Comparison of ENCODE assay signal across 8 cellular contexts in the genomic region with DNA sequence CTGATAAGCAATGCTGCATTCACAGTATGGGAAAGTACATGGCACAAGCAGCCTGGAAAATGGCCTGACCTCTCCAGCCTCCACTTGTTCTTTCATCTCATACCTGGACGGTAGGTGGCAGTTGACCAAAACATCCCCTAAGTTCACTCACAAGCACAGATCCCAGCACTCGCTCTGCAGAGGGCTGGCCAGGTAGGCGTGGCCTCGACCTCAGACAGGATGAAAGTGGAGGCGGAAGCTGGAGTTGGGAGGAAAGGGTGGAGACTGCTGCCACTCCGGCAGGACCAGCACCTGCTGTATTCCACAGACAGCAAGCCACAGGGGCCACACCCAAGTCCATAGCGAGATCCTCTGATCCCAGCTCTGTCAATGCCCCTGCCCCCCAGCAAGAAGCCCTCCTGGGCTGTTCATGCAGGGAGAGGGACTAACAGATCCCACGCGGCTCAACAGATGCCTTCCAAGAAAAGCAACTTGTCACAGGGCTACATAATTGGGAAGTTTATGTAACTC. TPM values are rescaled to one million over a fixed set of nuclear protein-coding genes. Genes with fewer than 3 reads are reported as not detected.
DNase-seq lines count a peak whose midpoint lies in the region; ATAC-seq, FAIRE-seq and TF ChIP-seq lines count a peak whose summit lies in the region.

No MANE protein-coding gene starts in this region.

- H3K9ac ChIP-seq in endothelial cell of umbilical vein (replicated peaks; ENCODE audit: extremely low read depth, insufficient read depth, low read length), result peak overlapping the region; percentile 4

- TF ChIP-seq CTCF in GM06990 (IDR thresholded peaks at IDR 0.05; ENCODE audit: insufficient read depth, low read length, poor library complexity, severe bottlenecking), result peak; percentile 67
- TF ChIP-seq CTCF in Peyer's patch (IDR thresholded peaks at IDR 0.05), result peak in 3 of 6 experiments; percentile 77 to 82 (median 81)
- peak; percentile 29 to 37 for TF ChIP-seq CTCF in endothelial cell of umbilical vein (IDR thresholded peaks at IDR 0.05; ENCODE audit: extremely low read depth in 1 of 2, insufficient read depth in 1 of 2, low read depth in 1 of 2, low read length in 2 of 2)
- TF ChIP-seq CTCF in mucosa of descending colon (IDR thresholded peaks at IDR 0.05), result peak; percentile 44

- dilution Hi-C loops in endothelial cell of umbilical vein (cut with MboI; ENCODE audit: extremely low pct_ligation_motif_present, low sequenced_read_pairs), result no loop called here

- no peaks in the 10 kb centered on the region for H3K9me1 ChIP-seq in endothelial cell of umbilical vein (replicated peaks; ENCODE audit: control insufficient read depth, extremely low read depth, insufficient read depth, low read length)

- BruUV-seq in endothelial cell of umbilical vein (replicated peaks; lab: Mats Ljungman, UMichigan), result no TSS peak

- peaks cover 29% of the 10 kb centered on the region for H3K79me2 ChIP-seq in endothelial cell of umbilical vein (ENCODE audit: control insufficient read depth, insufficient read depth, low read length)

- H3K4me2 ChIP-seq in endothelial cell of umbilical vein (ENCODE audit: insufficient read depth, low read length), result peak overlapping the region; percentile 63

- intact Hi-C loops in endothelial cell of umbilical vein (cut with micrococcal nuclease), result no loop called here
- intact Hi-C loops in mucosa of descending colon (cut with DNase I, micrococcal nuclease), result no loop called here

- no peaks in the 10 kb centered on the region for H4K20me1 ChIP-seq in endothelial cell of umbilical vein (replicated peaks; ENCODE audit: control insufficient read depth, extremely low read depth, insufficient read depth, low read length)

- H3K27ac ChIP-seq in Peyer's patch (peak overlapping the region; percentile 16 to 75 (median 54)), endothelial cell of umbilical vein (ENCODE audit: insufficient read depth, low read depth, low read length) (peak overlapping the region; percentile 60)

- DNase-seq in GM06990 (ENCODE audit: extremely low read depth, insufficient read length) (peak; percentile 28), HuH-7 (ENCODE audit: low spot score) (peak; percentile 99), Peyer's patch (peak; percentile 45 to 94 (median 94)), endothelial cell of umbilical vein (ENCODE audit: low read depth, low spot score) (peak; percentile 77), mucosa of descending colon (peak; percentile 93 to 95 (median 94))

- no peaks in the 10 kb centered on the region for H3K36me3 ChIP-seq in GM06990 (ENCODE audit: control insufficient read depth, insufficient read depth, low read length)
- peaks cover 0 to 14% (median 0%) of the 10 kb centered on the region in 3 donors for H3K36me3 ChIP-seq in Peyer's patch
- peaks cover 0 to 3% of the 10 kb centered on the region in 2 experiments for H3K36me3 ChIP-seq in endothelial cell of umbilical vein (ENCODE audit: control insufficient read depth in 2 of 2, extremely low read depth in 1 of 2, insufficient read depth in 2 of 2, low read length in 2 of 2)
- H3K36me3 ChIP-seq in mucosa of descending colon (ENCODE audit: low read depth), result peaks cover 4% of the 10 kb centered on the region

- H3K4me1 ChIP-seq in Peyer's patch (peaks cover 13 to 72% (median 19%) of the 10 kb centered on the region in 4 donors), endothelial cell of umbilical vein (ENCODE audit: control insufficient read depth, extremely low read depth, insufficient read depth, low read length) (peaks cover 65% of the 10 kb centered on the region), mucosa of descending colon (ENCODE audit: low read depth) (peaks cover 42% of the 10 kb centered on the region)

- TF ChIP-seq POLR2A in Peyer's patch (IDR thresholded peaks at IDR 0.05) (no peak), endothelial cell of umbilical vein (IDR thresholded peaks at IDR 0.05; ENCODE audit: low read depth, low read length) (no peak)

- ATAC-seq in mucosa of descending colon (peak; percentile 94), HG03108 (IDR thresholded peaks at IDR 0.05; ENCODE audit: unreplicated experiment) (no peak), HG02759 (IDR thresholded peaks at IDR 0.05; ENCODE audit: unreplicated experiment) (no peak), HG03139 (IDR thresholded peaks at IDR 0.05; ENCODE audit: unreplicated experiment) (no peak)

- H2AFZ ChIP-seq in endothelial cell of umbilical vein (ENCODE audit: low read depth, low read length), result peak overlapping the region; percentile 39

- H3K27me3 ChIP-seq in GM06990 (replicated peaks; ENCODE audit: control insufficient read depth, insufficient read depth, low read length) (no peaks in the 10 kb centered on the region; the same call in 1 of the 2 replicates), Peyer's patch (no peaks in the 10 kb centered on the region), endothelial cell of umbilical vein (ENCODE audit: control insufficient read depth in 2 of 2, insufficient read depth in 2 of 2, low read length in 2 of 2) (no peaks in the 10 kb centered on the region)

- FAIRE-seq in endothelial cell of umbilical vein (lab: Jason Lieb, UNC), result peak; percentile 90

- POLR2A ChIA-PET in endothelial cell of umbilical vein (lab: Charles Lee), result no interaction called here

- CTCF ChIA-PET in endothelial cell of umbilical vein (lab: Charles Lee), result interaction anchor here (1.0 to 2.1 kb wide), 3 partner anchors 26 to 109 kb away, joined by 4 to 10 read pairs (median 6); no protein-coding TSS in a partner anchor

- H3K4me3 ChIP-seq in GM06990 (replicated peaks; ENCODE audit: low read depth, low read length) (no peak overlapping the region), Peyer's patch (peak overlapping the region in 1 of 4 donors; percentile 20), endothelial cell of umbilical vein (replicated peaks in 1 of 3; ENCODE audit: insufficient read depth in 1 of 3, low read depth in 1 of 3, low read length in 3 of 3) (peak overlapping the region in 1 of 3 experiments; percentile 18), mucosa of descending colon (no peak overlapping the region)

- H3K9me3 ChIP-seq in Peyer's patch (no peaks in the 10 kb centered on the region), endothelial cell of umbilical vein (replicated peaks; ENCODE audit: control insufficient read depth, insufficient read depth, low read length) (no peaks in the 10 kb centered on the region), mucosa of descending colon (no peaks in the 10 kb centered on the region)

TF ChIP-seq in endothelial cell of umbilical vein, 7 proteins besides CTCF, POLR2A, EP300 and RAD21:
- TF ChIP-seq FOS (IDR thresholded peaks at IDR 0.05; ENCODE audit: borderline replicate concordance, insufficient read depth, low read length) (no peak), POLR2AphosphoS5 (IDR thresholded peaks at IDR 0.05; ENCODE audit: insufficient read depth, low read depth, low read length) (no peak), MYC (IDR thresholded peaks at IDR 0.05; ENCODE audit: low read depth, low read length) (no peak), JUN (IDR thresholded peaks at IDR 0.05; ENCODE audit: borderline replicate concordance, insufficient read depth, insufficient read length, low read depth) (no peak), EZH2 (IDR thresholded peaks at IDR 0.05; ENCODE audit: borderline replicate concordance, low read depth, low read length, severe bottlenecking) (no peak), GATA2 (IDR thresholded peaks at IDR 0.05; ENCODE audit: insufficient read depth, insufficient read length, low read depth, low read length) (no peak)
- TF ChIP-seq, protein P1, sequence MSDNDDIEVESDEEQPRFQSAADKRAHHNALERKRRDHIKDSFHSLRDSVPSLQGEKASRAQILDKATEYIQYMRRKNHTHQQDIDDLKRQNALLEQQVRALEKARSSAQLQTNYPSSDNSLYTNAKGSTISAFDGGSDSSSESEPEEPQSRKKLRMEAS (IDR thresholded peaks at IDR 0.05; ENCODE audit: insufficient read depth, insufficient read length), result no peak

RNA-seq across cellular contexts. Expression of a gene that starts 31.3 kb away (rescaled TPM):
- total RNA-seq in Peyer's patch, result 10 to 100 TPM; 28.1 to 68.9 (median 55.9) TPM
- total RNA-seq in endothelial cell of umbilical vein, result 30.9 and 34.0 TPM in 2 replicates
- polyA plus RNA-seq in endothelial cell of umbilical vein, result 9.5 and 10.1 TPM in 2 replicates
- 7.6 and 7.7 TPM in 2 replicates for polyA plus RNA-seq in endothelial cell of umbilical vein (2011; cell fraction: cytosol; rRNA removed)
- polyA plus RNA-seq in endothelial cell of umbilical vein (2011; cell fraction: nucleus; rRNA removed), result 32.1 and 36.2 TPM in 2 replicates
- 13.0 and 16.4 TPM in 2 replicates for polyA plus RNA-seq in endothelial cell of umbilical vein (2012)
- polyA minus RNA-seq in endothelial cell of umbilical vein, result 14.7 and 15.3 TPM in 2 replicates
- polyA minus RNA-seq in endothelial cell of umbilical vein (2011; cell fraction: cytosol; rRNA and poly(A)+ RNA removed), result 19.4 TPM
- polyA minus RNA-seq in endothelial cell of umbilical vein (2011; cell fraction: nucleus; rRNA and poly(A)+ RNA removed), result 23.9 and 24.1 TPM in 2 replicates
- total RNA-seq in mucosa of descending colon, result 10 to 100 TPM; 30.3 to 36.4 (median 32.3) TPM

Comparison
In these comparisons a context has a peak if more than half of its experiments do, and no peak if none do; other contexts are left out.
1. DNase-seq: peak in every context shown above with its lines; median percentile 99 in HuH-7; 94 in Peyer's patch; 94 in mucosa of descending colon; 77 in endothelial cell of umbilical vein; 28 in GM06990.